8 cellular contexts compared by ENCODE assay signal in genomic region chr3:64224826-64225606, GRCh38. TPM values are rescaled to one million over a fixed set of nuclear protein-coding genes. Genes with fewer than 3 reads are reported as not detected.
A peak's percentile ranks its signal among the peaks of the same experiment; 100 is the strongest.
DNase-seq lines count a peak whose midpoint lies in the region; ATAC-seq and TF ChIP-seq lines count a peak whose summit lies in the region.

Gene PRICKLE2, minus strand, starts transcription at chr3:64225466. Its CDS starts 26,539 bp downstream, at chr3:64198927.

- peaks cover 68% of the 10 kb centered on the region for H3K4me1 Mint-ChIP-seq in neural progenitor cell

- H3K9me3 Mint-ChIP-seq in neural progenitor cell, result no peaks in the 10 kb centered on the region

- H3K4me3 Mint-ChIP-seq in neural progenitor cell, result peak within 1 kb of the TSS; percentile 83

- H3K9me3 ChIP-seq in SU-DHL-6 (ENCODE audit: insufficient read depth, low read length) (no peaks in the 10 kb centered on the region), gastroesophageal sphincter (no peaks in the 10 kb centered on the region), neural progenitor cell (ENCODE audit: low read depth) (no peaks in the 10 kb centered on the region)

- H4K20me1 ChIP-seq in SU-DHL-6 (ENCODE audit: low read depth, low read length) (no peaks in the 10 kb centered on the region), neural progenitor cell (ENCODE audit: low read depth) (peaks cover 5% of the 10 kb centered on the region)

- DNase-seq in neural progenitor cell (ENCODE audit: low spot score) (peak; percentile 92), LoVo (ENCODE audit: low spot score) (no peak), NCI-H1092 (lab: John Stamatoyannopoulos, UW) (no peak)

- WGBS in gastroesophageal sphincter (ENCODE audit: low coverage in 1 of 2), 2 donors, result 4 to 30% methylated on average over 2 to 10 of the region's 13 CpGs

- peak within 1 kb of the TSS; percentile 81 for H2AFZ ChIP-seq in SU-DHL-6 (ENCODE audit: low read depth, low read length, severe bottlenecking)
- peak within 1 kb of the TSS; percentile 71 for H2AFZ ChIP-seq in neural progenitor cell (replicated peaks)

- H3K27ac Mint-ChIP-seq in neural progenitor cell, result peak within 1 kb of the TSS; percentile 92

- no peaks in the 10 kb centered on the region for H3K36me3 Mint-ChIP-seq in neural progenitor cell

- H3F3A ChIP-seq in SU-DHL-6 (ENCODE audit: insufficient read depth), result no peaks in the 10 kb centered on the region
- peaks cover 40% of the 10 kb centered on the region for H3F3A ChIP-seq in neural progenitor cell (ENCODE audit: low read depth)

- peak; percentile 92 for ATAC-seq in GM18858 (IDR thresholded peaks at IDR 0.05; ENCODE audit: unreplicated experiment)
- ATAC-seq in HG02943 (IDR thresholded peaks at IDR 0.05; ENCODE audit: low read depth, unreplicated experiment), result peak; percentile 88
- ATAC-seq in gastroesophageal sphincter, result peak; percentile 78
- ATAC-seq in HG03571 (IDR thresholded peaks at IDR 0.05; ENCODE audit: unreplicated experiment), result no peak

- H3K4me2 ChIP-seq in SU-DHL-6 (ENCODE audit: low read depth, low read length, poor library complexity, severe bottlenecking), result peak within 1 kb of the TSS; percentile 55
- H3K4me2 ChIP-seq in neural progenitor cell, result peak within 1 kb of the TSS; percentile 86

- H3K27me3 ChIP-seq in SU-DHL-6 (ENCODE audit: low read length) (no peaks in the 10 kb centered on the region), gastroesophageal sphincter (no peaks in the 10 kb centered on the region), neural progenitor cell (no peaks in the 10 kb centered on the region)

- TF ChIP-seq CTCF in SU-DHL-6 (IDR thresholded peaks at IDR 0.05; ENCODE audit: insufficient read depth, low read length, poor library complexity, severe bottlenecking) (no peak), gastroesophageal sphincter (IDR thresholded peaks at IDR 0.05) (peak in 3 of 4 experiments; percentile 25 to 54 (median 35)), neural progenitor cell (IDR thresholded peaks at IDR 0.05) (peak; percentile 28)

- TF ChIP-seq POLR2A in gastroesophageal sphincter (IDR thresholded peaks at IDR 0.05), result no peak

- H3K4me3 ChIP-seq in SU-DHL-6 (ENCODE audit: insufficient read depth, low read length, poor library complexity, severe bottlenecking), result peak within 1 kb of the TSS; percentile 41
- peak within 1 kb of the TSS; percentile 37 to 39 for H3K4me3 ChIP-seq in gastroesophageal sphincter
- peak within 1 kb of the TSS; percentile 49 for H3K4me3 ChIP-seq in neural progenitor cell

- H3K79me2 ChIP-seq in SU-DHL-6 (ENCODE audit: insufficient read depth, low read length) (no peaks in the 10 kb centered on the region), neural progenitor cell (ENCODE audit: low read depth) (peaks cover 22% of the 10 kb centered on the region)

- no peaks in the 10 kb centered on the region for H3K9me2 ChIP-seq in SU-DHL-6 (replicated peaks; ENCODE audit: insufficient read depth, low read length)

- H3K9ac ChIP-seq in SU-DHL-6 (ENCODE audit: low read length), result peak within 1 kb of the TSS; percentile 31
- H3K9ac ChIP-seq in neural progenitor cell, result no peak within 1 kb of the TSS

- no peaks in the 10 kb centered on the region for H3K27me3 Mint-ChIP-seq in neural progenitor cell (ENCODE audit: insufficient read depth, low read depth)

- peaks cover 43 to 100% (median 53%) of the 10 kb centered on the region in 3 donors for H3K4me1 ChIP-seq in gastroesophageal sphincter
- peaks cover 69% of the 10 kb centered on the region for H3K4me1 ChIP-seq in neural progenitor cell

- no peaks in the 10 kb centered on the region for H3K36me3 ChIP-seq in SU-DHL-6 (ENCODE audit: low read length)
- no peaks in the 10 kb centered on the region for H3K36me3 ChIP-seq in gastroesophageal sphincter
- no peaks in the 10 kb centered on the region for H3K36me3 ChIP-seq in neural progenitor cell

- no peak for TF ChIP-seq EP300 in gastroesophageal sphincter (IDR thresholded peaks at IDR 0.05)

- no peak within 1 kb of the TSS for H3K27ac ChIP-seq in SU-DHL-6 (ENCODE audit: low read depth, low read length)
- peak within 1 kb of the TSS; percentile 80 to 96 (median 84) for H3K27ac ChIP-seq in gastroesophageal sphincter
- H3K27ac ChIP-seq in neural progenitor cell, result peak within 1 kb of the TSS; percentile 42

RNA-seq across cellular contexts. Expression of gene PRICKLE2, which starts in this region (rescaled TPM):
- total RNA-seq in gastroesophageal sphincter (100 to 1,000 TPM in 2 of 4 donors, 10 to 100 TPM in 2; 77.3 to 109 (median 96.7) TPM), neural progenitor cell (ENCODE audit: low replicate concordance) (10.7 and 11.5 TPM in 2 replicates)
